Comparison of ENCODE assay signal across 1 cellular context in the genomic region with DNA sequence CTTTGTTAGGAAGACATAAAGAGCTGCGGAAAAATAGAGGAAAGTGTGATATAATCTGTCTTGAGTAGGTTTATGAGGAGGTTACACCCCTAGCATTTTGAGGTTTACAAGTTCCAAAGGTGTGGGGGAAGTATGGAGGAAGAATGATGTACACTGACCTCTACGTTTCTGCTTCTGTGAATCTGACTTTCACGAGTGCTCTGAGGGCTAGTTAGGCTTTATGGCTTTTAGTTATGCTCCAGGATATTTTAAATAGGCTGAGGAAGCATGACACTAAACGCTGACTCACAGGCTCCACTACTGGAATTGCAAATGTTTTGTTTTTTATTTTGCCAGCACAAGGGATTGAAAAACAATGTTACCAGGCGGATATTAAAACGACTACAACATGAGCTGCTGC.
TF ChIP-seq lines count a peak whose summit lies in the region.

No MANE protein-coding gene starts in this region.

TF ChIP-seq in GM23338, 12 proteins besides CTCF, POLR2A, EP300 and RAD21 (continued from another document):
- TF ChIP-seq, protein P1, sequence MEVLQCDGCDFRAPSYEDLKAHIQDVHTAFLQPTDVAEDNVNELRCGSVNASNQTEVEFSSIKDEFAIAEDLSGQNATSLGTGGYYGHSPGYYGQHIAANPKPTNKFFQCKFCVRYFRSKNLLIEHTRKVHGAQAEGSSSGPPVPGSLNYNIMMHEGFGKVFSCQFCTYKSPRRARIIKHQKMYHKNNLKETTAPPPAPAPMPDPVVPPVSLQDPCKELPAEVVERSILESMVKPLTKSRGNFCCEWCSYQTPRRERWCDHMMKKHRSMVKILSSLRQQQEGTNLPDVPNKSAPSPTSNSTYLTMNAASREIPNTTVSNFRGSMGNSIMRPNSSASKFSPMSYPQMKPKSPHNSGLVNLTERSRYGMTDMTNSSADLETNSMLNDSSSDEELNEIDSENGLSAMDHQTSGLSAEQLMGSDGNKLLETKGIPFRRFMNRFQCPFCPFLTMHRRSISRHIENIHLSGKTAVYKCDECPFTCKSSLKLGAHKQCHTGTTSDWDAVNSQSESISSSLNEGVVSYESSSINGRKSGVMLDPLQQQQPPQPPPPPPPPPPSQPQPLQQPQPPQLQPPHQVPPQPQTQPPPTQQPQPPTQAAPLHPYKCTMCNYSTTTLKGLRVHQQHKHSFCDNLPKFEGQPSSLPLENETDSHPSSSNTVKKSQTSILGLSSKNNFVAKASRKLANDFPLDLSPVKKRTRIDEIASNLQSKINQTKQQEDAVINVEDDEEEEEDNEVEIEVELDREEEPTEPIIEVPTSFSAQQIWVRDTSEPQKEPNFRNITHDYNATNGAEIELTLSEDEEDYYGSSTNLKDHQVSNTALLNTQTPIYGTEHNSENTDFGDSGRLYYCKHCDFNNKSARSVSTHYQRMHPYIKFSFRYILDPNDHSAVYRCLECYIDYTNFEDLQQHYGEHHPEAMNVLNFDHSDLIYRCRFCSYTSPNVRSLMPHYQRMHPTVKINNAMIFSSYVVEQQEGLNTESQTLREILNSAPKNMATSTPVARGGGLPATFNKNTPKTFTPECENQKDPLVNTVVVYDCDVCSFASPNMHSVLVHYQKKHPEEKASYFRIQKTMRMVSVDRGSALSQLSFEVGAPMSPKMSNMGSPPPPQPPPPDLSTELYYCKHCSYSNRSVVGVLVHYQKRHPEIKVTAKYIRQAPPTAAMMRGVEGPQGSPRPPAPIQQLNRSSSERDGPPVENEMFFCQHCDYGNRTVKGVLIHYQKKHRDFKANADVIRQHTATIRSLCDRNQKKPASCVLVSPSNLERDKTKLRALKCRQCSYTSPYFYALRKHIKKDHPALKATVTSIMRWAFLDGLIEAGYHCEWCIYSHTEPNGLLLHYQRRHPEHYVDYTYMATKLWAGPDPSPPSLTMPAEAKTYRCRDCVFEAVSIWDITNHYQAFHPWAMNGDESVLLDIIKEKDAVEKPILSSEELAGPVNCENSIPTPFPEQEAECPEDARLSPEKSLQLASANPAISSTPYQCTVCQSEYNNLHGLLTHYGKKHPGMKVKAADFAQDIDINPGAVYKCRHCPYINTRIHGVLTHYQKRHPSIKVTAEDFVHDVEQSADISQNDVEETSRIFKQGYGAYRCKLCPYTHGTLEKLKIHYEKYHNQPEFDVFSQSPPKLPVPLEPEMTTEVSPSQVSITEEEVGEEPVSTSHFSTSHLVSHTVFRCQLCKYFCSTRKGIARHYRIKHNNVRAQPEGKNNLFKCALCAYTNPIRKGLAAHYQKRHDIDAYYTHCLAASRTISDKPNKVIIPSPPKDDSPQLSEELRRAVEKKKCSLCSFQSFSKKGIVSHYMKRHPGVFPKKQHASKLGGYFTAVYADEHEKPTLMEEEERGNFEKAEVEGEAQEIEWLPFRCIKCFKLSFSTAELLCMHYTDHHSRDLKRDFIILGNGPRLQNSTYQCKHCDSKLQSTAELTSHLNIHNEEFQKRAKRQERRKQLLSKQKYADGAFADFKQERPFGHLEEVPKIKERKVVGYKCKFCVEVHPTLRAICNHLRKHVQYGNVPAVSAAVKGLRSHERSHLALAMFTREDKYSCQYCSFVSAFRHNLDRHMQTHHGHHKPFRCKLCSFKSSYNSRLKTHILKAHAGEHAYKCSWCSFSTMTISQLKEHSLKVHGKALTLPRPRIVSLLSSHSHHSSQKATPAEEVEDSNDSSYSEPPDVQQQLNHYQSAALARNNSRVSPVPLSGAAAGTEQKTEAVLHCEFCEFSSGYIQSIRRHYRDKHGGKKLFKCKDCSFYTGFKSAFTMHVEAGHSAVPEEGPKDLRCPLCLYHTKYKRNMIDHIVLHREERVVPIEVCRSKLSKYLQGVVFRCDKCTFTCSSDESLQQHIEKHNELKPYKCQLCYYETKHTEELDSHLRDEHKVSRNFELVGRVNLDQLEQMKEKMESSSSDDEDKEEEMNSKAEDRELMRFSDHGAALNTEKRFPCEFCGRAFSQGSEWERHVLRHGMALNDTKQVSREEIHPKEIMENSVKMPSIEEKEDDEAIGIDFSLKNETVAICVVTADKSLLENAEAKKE (CRISPR knock-in tag; IDR thresholded peaks at IDR 0.05) = no peak
